2 cellular contexts compared by ENCODE assay signal in the genomic region with DNA sequence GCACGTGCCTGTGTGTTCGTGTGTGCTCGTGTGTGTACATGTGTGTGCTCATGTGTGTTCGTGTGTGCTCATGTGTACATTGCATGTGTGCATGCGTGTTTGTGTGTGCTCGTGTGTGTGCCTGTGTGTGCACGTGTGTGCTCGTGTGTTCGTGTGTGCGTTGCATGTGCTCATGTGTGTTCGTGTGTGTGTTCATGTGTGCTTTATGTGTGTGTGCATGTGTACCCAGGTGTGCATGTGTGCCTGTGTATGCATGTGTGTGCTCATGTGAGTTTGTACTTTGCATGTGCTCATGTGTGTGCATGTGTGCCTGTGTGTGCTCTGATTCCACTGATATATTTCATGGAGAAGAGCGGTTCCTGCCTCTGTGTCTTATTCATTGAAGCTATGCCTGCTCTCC.
TF ChIP-seq lines count a peak whose summit lies in the region.

No MANE protein-coding gene starts in this region.

TF ChIP-seq in HepG2, 621 proteins besides CTCF, POLR2A, EP300 and RAD21:
- 0 out of 2 replicates have a peak, but pooled peaks have one; percentile 44 for TF ChIP-seq IKZF1 (IDR thresholded peaks at IDR 0.05)
- no peak for TF ChIP-seq HNRNPUL1 (IDR thresholded peaks at IDR 0.05; ENCODE audit: low read depth, low read length)
- TF ChIP-seq SNAPC2 (CRISPR knock-in tag; IDR thresholded peaks at IDR 0.05) = no peak
- TF ChIP-seq, protein P1, sequence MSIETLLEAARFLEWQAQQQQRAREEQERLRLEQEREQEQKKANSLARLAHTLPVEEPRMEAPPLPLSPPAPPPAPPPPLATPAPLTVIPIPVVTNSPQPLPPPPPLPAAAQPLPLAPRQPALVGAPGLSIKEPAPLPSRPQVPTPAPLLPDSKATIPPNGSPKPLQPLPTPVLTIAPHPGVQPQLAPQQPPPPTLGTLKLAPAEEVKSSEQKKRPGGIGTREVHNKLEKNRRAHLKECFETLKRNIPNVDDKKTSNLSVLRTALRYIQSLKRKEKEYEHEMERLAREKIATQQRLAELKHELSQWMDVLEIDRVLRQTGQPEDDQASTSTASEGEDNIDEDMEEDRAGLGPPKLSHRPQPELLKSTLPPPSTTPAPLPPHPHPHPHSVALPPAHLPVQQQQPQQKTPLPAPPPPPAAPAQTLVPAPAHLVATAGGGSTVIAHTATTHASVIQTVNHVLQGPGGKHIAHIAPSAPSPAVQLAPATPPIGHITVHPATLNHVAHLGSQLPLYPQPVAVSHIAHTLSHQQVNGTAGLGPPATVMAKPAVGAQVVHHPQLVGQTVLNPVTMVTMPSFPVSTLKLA (IDR thresholded peaks at IDR 0.05) = peak; percentile 99
- TF ChIP-seq, protein P2, sequence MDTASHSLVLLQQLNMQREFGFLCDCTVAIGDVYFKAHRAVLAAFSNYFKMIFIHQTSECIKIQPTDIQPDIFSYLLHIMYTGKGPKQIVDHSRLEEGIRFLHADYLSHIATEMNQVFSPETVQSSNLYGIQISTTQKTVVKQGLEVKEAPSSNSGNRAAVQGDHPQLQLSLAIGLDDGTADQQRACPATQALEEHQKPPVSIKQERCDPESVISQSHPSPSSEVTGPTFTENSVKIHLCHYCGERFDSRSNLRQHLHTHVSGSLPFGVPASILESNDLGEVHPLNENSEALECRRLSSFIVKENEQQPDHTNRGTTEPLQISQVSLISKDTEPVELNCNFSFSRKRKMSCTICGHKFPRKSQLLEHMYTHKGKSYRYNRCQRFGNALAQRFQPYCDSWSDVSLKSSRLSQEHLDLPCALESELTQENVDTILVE (CRISPR knock-in tag; IDR thresholded peaks at IDR 0.05) = no peak
- TF ChIP-seq, protein P3, sequence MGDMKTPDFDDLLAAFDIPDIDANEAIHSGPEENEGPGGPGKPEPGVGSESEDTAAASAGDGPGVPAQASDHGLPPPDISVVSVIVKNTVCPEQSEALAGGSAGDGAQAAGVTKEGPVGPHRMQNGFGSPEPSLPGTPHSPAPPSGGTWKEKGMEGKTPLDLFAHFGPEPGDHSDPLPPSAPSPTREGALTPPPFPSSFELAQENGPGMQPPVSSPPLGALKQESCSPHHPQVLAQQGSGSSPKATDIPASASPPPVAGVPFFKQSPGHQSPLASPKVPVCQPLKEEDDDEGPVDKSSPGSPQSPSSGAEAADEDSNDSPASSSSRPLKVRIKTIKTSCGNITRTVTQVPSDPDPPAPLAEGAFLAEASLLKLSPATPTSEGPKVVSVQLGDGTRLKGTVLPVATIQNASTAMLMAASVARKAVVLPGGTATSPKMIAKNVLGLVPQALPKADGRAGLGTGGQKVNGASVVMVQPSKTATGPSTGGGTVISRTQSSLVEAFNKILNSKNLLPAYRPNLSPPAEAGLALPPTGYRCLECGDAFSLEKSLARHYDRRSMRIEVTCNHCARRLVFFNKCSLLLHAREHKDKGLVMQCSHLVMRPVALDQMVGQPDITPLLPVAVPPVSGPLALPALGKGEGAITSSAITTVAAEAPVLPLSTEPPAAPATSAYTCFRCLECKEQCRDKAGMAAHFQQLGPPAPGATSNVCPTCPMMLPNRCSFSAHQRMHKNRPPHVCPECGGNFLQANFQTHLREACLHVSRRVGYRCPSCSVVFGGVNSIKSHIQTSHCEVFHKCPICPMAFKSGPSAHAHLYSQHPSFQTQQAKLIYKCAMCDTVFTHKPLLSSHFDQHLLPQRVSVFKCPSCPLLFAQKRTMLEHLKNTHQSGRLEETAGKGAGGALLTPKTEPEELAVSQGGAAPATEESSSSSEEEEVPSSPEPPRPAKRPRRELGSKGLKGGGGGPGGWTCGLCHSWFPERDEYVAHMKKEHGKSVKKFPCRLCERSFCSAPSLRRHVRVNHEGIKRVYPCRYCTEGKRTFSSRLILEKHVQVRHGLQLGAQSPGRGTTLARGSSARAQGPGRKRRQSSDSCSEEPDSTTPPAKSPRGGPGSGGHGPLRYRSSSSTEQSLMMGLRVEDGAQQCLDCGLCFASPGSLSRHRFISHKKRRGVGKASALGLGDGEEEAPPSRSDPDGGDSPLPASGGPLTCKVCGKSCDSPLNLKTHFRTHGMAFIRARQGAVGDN (CRISPR knock-in tag; IDR thresholded peaks at IDR 0.05) = no peak
- no peak for TF ChIP-seq ZNF484 (CRISPR knock-in tag; IDR thresholded peaks at IDR 0.05; ENCODE audit: borderline replicate concordance, low read depth)
- TF ChIP-seq NBN (conservative IDR thresholded peaks at IDR 0.05) = 0 out of 2 replicates have a peak, but pooled peaks have one; percentile 91
- no peak for TF ChIP-seq AGO1 (IDR thresholded peaks at IDR 0.05; ENCODE audit: low read depth, low read length, poor library complexity, severe bottlenecking)
- TF ChIP-seq DNMT1 (CRISPR knock-in tag; IDR thresholded peaks at IDR 0.05) = no peak
TF ChIP-seq in HepG2: peak in this region for 3.

TF ChIP-seq in H1, 55 proteins besides CTCF, POLR2A, EP300 and RAD21:
- TF ChIP-seq BRCA1 (IDR thresholded peaks at IDR 0.05; ENCODE audit: low read depth, low read length) (no peak), POLR2AphosphoS5 (IDR thresholded peaks at IDR 0.05; ENCODE audit: low read depth, low read length) (no peak)
TF ChIP-seq in H1: peak in this region for 0.
